ENCODE assay signal across 1 cellular context in genomic region chr15:48579945-48580671, GRCh38.
TF ChIP-seq lines count a peak whose summit lies in the region.

No MANE protein-coding gene starts in this region.

TF ChIP-seq in IMR-90, 13 proteins besides CTCF, POLR2A, EP300 and RAD21:
- TF ChIP-seq CEBPB (IDR thresholded peaks at IDR 0.05; ENCODE audit: low read depth, low read length) (peak; percentile 39; the same call in 1 of the 2 replicates), MXI1 (IDR thresholded peaks at IDR 0.05; ENCODE audit: borderline replicate concordance, low read depth, low read length) (no peak)
